Comparison of ENCODE assay signal across 1 cellular context in genomic region chr20:63682384-63683139, GRCh38.
TF ChIP-seq lines count a peak whose summit lies in the region.

No MANE protein-coding gene starts in this region.

TF ChIP-seq in endothelial cell of umbilical vein, 7 proteins besides CTCF, POLR2A, EP300 and RAD21 (continued from another document):
- no peak for TF ChIP-seq MYC (IDR thresholded peaks at IDR 0.05; ENCODE audit: low read depth, low read length)
- TF ChIP-seq GATA2 (IDR thresholded peaks at IDR 0.05; ENCODE audit: insufficient read depth, insufficient read length, low read depth, low read length) = no peak
- peak; percentile 95 for TF ChIP-seq POLR2AphosphoS5 (IDR thresholded peaks at IDR 0.05; ENCODE audit: insufficient read depth, low read depth, low read length)
- TF ChIP-seq JUN (IDR thresholded peaks at IDR 0.05; ENCODE audit: borderline replicate concordance, insufficient read depth, insufficient read length, low read depth) = peak; percentile 69
TF ChIP-seq in endothelial cell of umbilical vein: peak in this region for 3.
